In the genomic region with DNA sequence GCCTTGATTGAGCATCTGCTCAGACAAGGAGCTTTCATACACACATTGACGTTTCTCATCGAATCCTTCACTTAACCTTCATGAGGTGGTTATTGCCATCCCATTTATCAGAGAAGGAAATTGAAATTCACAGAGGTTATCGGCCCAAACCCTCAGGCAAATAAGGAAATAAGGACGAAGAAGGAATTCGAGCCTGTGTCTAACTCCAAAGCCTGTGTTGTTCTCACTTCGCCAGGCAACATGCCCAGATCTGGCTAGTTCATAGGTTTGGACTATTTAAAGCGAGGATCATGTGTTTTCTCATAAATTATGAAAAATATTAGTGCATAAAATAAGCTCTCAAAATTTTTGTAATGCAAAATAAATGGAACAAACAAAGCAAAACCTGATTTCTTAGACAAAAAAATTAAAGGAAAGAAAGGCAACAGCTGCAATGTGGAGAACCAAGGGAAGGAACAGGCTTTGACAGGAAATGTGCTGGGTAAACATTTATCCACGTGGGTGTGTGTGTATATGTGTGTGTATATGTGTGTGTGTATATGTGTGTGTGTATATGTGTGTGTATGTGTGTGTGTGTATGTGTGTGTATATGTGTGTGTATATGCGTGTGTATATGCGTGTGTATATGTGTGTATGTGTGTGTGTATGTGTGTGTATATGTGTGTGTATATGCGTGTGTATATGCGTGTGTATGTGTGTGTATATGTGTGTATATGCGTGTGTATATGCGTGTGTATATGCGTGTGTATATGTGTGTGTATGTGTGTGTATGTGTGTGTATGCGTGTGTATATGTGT, we compare ENCODE assay signal across 1 cellular context.
TF ChIP-seq lines count a peak whose summit lies in the region.

No MANE protein-coding gene starts in this region.

TF ChIP-seq in HEK293, 187 proteins besides CTCF, POLR2A, EP300 and RAD21 (continued from another document):
- TF ChIP-seq, protein P1, sequence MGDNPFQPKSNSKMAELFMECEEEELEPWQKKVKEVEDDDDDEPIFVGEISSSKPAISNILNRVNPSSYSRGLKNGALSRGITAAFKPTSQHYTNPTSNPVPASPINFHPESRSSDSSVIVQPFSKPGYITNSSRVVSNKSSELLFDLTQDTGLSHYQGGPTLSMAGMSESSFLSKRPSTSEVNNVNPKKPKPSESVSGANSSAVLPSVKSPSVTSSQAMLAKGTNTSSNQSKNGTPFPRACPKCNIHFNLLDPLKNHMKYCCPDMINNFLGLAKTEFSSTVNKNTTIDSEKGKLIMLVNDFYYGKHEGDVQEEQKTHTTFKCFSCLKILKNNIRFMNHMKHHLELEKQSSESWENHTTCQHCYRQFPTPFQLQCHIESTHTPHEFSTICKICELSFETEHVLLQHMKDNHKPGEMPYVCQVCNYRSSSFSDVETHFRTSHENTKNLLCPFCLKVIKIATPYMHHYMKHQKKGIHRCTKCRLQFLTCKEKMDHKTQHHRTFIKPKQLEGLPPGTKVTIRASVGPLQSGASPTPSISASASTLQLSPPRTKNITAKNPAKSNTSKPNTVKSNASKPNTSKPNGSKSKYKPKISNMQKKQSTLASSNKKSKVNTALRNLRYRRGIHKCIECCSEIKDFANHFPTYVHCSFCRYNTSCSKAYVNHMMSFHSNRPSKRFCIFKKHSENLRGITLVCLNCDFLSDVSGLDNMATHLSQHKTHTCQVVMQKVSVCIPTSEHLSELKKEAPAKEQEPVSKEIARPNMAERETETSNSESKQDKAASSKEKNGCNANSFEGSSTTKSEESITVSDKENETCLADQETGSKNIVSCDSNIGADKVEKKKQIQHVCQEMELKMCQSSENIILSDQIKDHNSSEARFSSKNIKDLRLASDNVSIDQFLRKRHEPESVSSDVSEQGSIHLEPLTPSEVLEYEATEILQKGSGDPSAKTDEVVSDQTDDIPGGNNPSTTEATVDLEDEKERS (tag by site-specific recombination; IDR thresholded peaks at IDR 0.05): no peak
- TF ChIP-seq, protein P2, sequence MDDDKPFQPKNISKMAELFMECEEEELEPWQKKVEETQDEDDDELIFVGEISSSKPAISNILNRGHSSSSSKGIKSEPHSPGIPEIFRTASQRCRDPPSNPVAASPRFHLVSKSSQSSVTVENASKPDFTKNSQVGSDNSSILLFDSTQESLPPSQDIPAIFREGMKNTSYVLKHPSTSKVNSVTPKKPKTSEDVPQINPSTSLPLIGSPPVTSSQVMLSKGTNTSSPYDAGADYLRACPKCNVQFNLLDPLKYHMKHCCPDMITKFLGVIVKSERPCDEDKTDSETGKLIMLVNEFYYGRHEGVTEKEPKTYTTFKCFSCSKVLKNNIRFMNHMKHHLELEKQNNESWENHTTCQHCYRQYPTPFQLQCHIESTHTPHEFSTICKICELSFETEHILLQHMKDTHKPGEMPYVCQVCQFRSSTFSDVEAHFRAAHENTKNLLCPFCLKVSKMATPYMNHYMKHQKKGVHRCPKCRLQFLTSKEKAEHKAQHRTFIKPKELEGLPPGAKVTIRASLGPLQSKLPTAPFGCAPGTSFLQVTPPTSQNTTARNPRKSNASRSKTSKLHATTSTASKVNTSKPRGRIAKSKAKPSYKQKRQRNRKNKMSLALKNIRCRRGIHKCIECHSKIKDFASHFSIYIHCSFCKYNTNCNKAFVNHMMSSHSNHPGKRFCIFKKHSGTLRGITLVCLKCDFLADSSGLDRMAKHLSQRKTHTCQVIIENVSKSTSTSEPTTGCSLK (tag by site-specific recombination; IDR thresholded peaks at IDR 0.05): no peak
